9 cellular contexts compared by ENCODE assay signal in the genomic region with DNA sequence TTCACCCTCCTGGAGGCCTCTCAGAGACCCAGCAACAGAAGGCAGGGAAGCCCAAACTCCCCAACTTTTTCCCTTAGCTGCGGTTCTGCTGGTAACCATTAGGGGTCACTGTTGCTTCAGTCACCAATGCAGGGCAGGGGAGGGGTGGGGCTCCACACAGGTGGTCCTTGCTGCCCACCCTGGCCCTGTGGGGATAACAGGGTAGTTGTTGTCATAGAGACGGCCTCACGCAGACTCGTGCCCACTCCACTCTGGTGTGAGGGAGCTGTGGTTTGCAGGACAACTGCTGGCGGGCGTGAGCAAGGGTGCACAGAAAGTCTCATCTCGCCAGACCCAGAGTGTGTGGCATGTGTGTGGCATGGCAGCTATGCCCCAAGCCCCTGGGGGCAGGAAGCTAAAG. TPM values are rescaled to one million over a fixed set of nuclear protein-coding genes. Genes with fewer than 3 reads are reported as not detected.
DNase-seq lines count a peak whose midpoint lies in the region; ATAC-seq, FAIRE-seq and TF ChIP-seq lines count a peak whose summit lies in the region.
"Had no signal": no experiment of that assay in that cellular context is flagged by ENCODE, and none has a peak within 500 bp of the region (broad histone marks: within the 10 kb centered on the region; RNA-seq: fewer than 3 reads in every experiment).

No MANE protein-coding gene starts in this region.

- TF ChIP-seq POLR2A in K562 (conservative IDR thresholded peaks at IDR 0.05) (no peak), tibial nerve (IDR thresholded peaks at IDR 0.05) (no peak)

- FAIRE-seq in K562 (lab: Jason Lieb, UNC), result peak; percentile 91

- H3K79me2 ChIP-seq in K562 (ENCODE audit: control insufficient read depth, insufficient read depth, low read length), result no peaks in the 10 kb centered on the region

- H3K4me3 ChIP-seq in Panc1 (ENCODE audit: low read depth in 2 of 2, low read length in 2 of 2) (no peak overlapping the region), K562 (no peak overlapping the region), tibial nerve (no peak overlapping the region)
- H3K4me3 ChIP-seq: skin epidermis had no signal

- POLR2A ChIA-PET in Panc1 (lab: Charles Lee) (interaction anchor here (0.5 to 0.9 kb wide), 2 partner anchors 67 to 87 kb away, joined by 3 to 8 read pairs; no protein-coding TSS in a partner anchor), K562 (lab: Yijun Ruan, JAX) (interaction anchor here (0.5 to 1.0 kb wide), 5 partner anchors 16 to 738 kb away, joined by 3 to 4 read pairs (median 3); no protein-coding TSS in a partner anchor)

- DNase-seq in stimulated activated CD4-positive, alpha-beta T cell treated with anti-CD3 and anti-CD28 coated beads, Interleukin-12 subunit alpha, Interleukin-12 subunit beta, amount 100 ng/mL, for 4 hours, result peak; percentile 24
- no peak for DNase-seq in stimulated activated CD4-positive, alpha-beta T cell treated with anti-CD3 and anti-CD28 coated beads, Interleukin-1b, Interleukin-23, amount 100 ng/mL, for 48 hours
- DNase-seq in Panc1 (ENCODE audit: low read depth, low spot score) (peak; percentile 27), K562 (ENCODE audit: extremely low read depth in 1 of 4, low spot score in 3 of 4) (peak; percentile 61 to 77 (median 75)), left lobe of liver (ENCODE audit: low spot score) (no peak), tibial nerve (ENCODE audit: low spot score in 2 of 2) (peak in 1 of 2 donors; percentile 50), glomerular visceral epithelial cell (ENCODE audit: extremely low spot score) (no peak)

- intact Hi-C loops in Panc1 (cut with micrococcal nuclease; ENCODE audit: unreplicated experiment) (no loop called here), K562 (cut with micrococcal nuclease) (loop anchor here (1.0 kb wide), 2 partner anchors 21 to 51 kb away; partner anchors contain the start of gene NTRK1)

- TF ChIP-seq CTCF in Panc1 (IDR thresholded peaks at IDR 0.05) (peak; percentile 96), K562 (IDR thresholded peaks at IDR 0.05 in 2 of 3, conservative IDR thresholded peaks at IDR 0.05 in 1 of 3; ENCODE audit: insufficient read depth in 2 of 3, low read depth in 1 of 3, low read length in 3 of 3) (peak; percentile 90 to 95 (median 94)), tibial nerve (IDR thresholded peaks at IDR 0.05) (peak; percentile 69 to 91 (median 81))

- 0 out of 4 replicates have a peak overlapping the region, but pooled peaks of 1 of the 2 experiments have one; percentile 53 for H3K9ac ChIP-seq in K562 (ENCODE audit: insufficient read depth in 1 of 2, low read depth in 2 of 2, low read length in 2 of 2)

- in situ Hi-C loops in Panc1 (cut with HindIII; ENCODE audit: low pct_unique_long_range_greater_than_20kb, low sequenced_read_pairs), result no loop called here
- in situ Hi-C loops in K562 (cut with MboI), result no loop called here

- H3K36me3 ChIP-seq in Panc1 (ENCODE audit: control insufficient read depth, insufficient read depth, low read length), result no peaks in the 10 kb centered on the region
- H3K36me3 ChIP-seq in K562 (ENCODE audit: control insufficient read depth, insufficient read depth, low read length), result no peaks in the 10 kb centered on the region
- no peaks in the 10 kb centered on the region for H3K36me3 ChIP-seq in tibial nerve

- CTCF ChIA-PET in Panc1 (lab: Charles Lee) (interaction anchor here (0.8 to 2.6 kb wide), 8 partner anchors 17 to 113 kb away, joined by 3 to 39 read pairs (median 6); partner anchors contain the start of genes INSRR and NTRK1), K562 (lab: Yijun Ruan, JAX; ENCODE audit: low intra/inter-chr PET ratio) (interaction anchor here (0.6 to 2.0 kb wide), 7 partner anchors 21 to 317 kb away, joined by 3 to 24 read pairs (median 5); partner anchors contain the start of genes LRRC71 and NTRK1)

- H3K27ac ChIP-seq in Panc1 (ENCODE audit: low read length), result no peak overlapping the region
- no peak overlapping the region for H3K27ac ChIP-seq in K562 (ENCODE audit: extremely low read depth, low read depth, low read length)
- no peak overlapping the region for H3K27ac ChIP-seq in tibial nerve
- H3K27ac ChIP-seq: skin epidermis had no signal

- peaks cover 2% of the 10 kb centered on the region for H3K27me3 ChIP-seq in Panc1 (ENCODE audit: control insufficient read depth, insufficient read depth, low read length)
- peaks cover 5 to 7% of the 10 kb centered on the region in 2 experiments; a peak in 4 of 5 replicates for H3K27me3 ChIP-seq in K562 (ENCODE audit: control insufficient read depth in 2 of 2, insufficient read depth in 2 of 2, low read length in 2 of 2)
- peaks cover 0 to 58% of the 10 kb centered on the region in 2 donors for H3K27me3 ChIP-seq in tibial nerve

- WGBS in K562 (ENCODE audit: insufficient coverage, low coverage, missing lambda C conversion rate), result 17% methylated on average over 7 of the region's 7 CpGs
- 27 to 39% methylated on average over 7 of the region's 7 CpGs for WGBS in tibial nerve, 2 donors

- H3K9me3 ChIP-seq in Panc1 (ENCODE audit: control insufficient read depth, insufficient read depth, low read depth, low read length) (no peaks in the 10 kb centered on the region), K562 (replicated peaks; ENCODE audit: control insufficient read depth, insufficient read depth, low read depth, low read length) (no peaks in the 10 kb centered on the region), tibial nerve (no peaks in the 10 kb centered on the region)

- ATAC-seq in Panc1, result peak; percentile 79
- ATAC-seq in K562, result peak; percentile 87
- ATAC-seq in left lobe of liver, result peak; percentile 84
- ATAC-seq in HG02885 (IDR thresholded peaks at IDR 0.05; ENCODE audit: poor library complexity, unreplicated experiment), result no peak

- no peak overlapping the region for H2AFZ ChIP-seq in K562 (ENCODE audit: low read depth, low read length)

- H3K4me2 ChIP-seq in K562 (ENCODE audit: insufficient read depth, low read length), result no peak overlapping the region

- no peaks in the 10 kb centered on the region for H4K20me1 ChIP-seq in K562 (replicated peaks; ENCODE audit: control insufficient read depth, insufficient read depth, low read length)

- peak; percentile 88 to 94 for TF ChIP-seq RAD21 in K562 (CRISPR knock-in tag; conservative IDR thresholded peaks at IDR 0.05 in 1 of 2, IDR thresholded peaks at IDR 0.05 in 1 of 2)

- no peaks in the 10 kb centered on the region for H3K9me1 ChIP-seq in K562 (ENCODE audit: control insufficient read depth, insufficient read depth, low read length)

- H3K4me1 ChIP-seq in Panc1 (ENCODE audit: control insufficient read depth, insufficient read depth, low read length), result no peaks in the 10 kb centered on the region
- H3K4me1 ChIP-seq in K562 (replicated peaks in 1 of 2; ENCODE audit: control insufficient read depth in 2 of 2, insufficient read depth in 2 of 2, low read length in 2 of 2), result peaks cover 6 to 8% of the 10 kb centered on the region in 2 experiments; a peak in 4 of 5 replicates
- H3K4me1 ChIP-seq in tibial nerve, result no peaks in the 10 kb centered on the region

- BruUV-seq in Panc1 (replicated peaks; lab: Mats Ljungman, UMichigan) (no TSS peak), K562 (replicated peaks; lab: Mats Ljungman, UMichigan) (no TSS peak)

- no peak for TF ChIP-seq EP300 in K562 (IDR thresholded peaks at IDR 0.05; ENCODE audit: low read length)
- no peak for TF ChIP-seq EP300 in tibial nerve (IDR thresholded peaks at IDR 0.05)

RNA-seq across cellular contexts. Expression of gene INSRR, which starts 19.9 kb away (rescaled TPM):
- not detected for total RNA-seq in Panc1 (2021; ENCODE audit: unreplicated experiment)
- not detected for polyA plus RNA-seq in Panc1 (2012; ENCODE audit: insufficient read length)
- total RNA-seq in K562 (2011; cell fraction: chromatin; rRNA removed; ENCODE audit: low replicate concordance), result 0.14 and 1.6 TPM in 2 replicates
- total RNA-seq in K562 (2011; cell fraction: nucleolus; rRNA removed), result 0.66 and 0.67 TPM in 2 replicates
- 0.44 and 0.46 TPM in 2 replicates for total RNA-seq in K562 (2011; cell fraction: nucleoplasm; rRNA removed)
- 0.08 TPM in 1 of 2 replicates, not detected in the other for total RNA-seq in K562 (2014; rRNA removed)
- 0.04 TPM in 1 of 2 replicates, not detected in the other for total RNA-seq in K562 (2014; rRNA removed; fragmentation: Illumina TruSeq; extraction: Trizol)
- 0.04 and 0.07 TPM in 2 replicates for total RNA-seq in K562 (2015; rRNA removed; fragmentation: Illumina TruSeq; extraction: Trizol)
- total RNA-seq in K562 (2021), result 0.18 TPM in 2 replicates
- polyA plus RNA-seq in K562 (2011; rRNA removed), result 0.06 and 0.07 TPM in 2 replicates
- polyA plus RNA-seq in K562 (2011; cell fraction: cytosol; rRNA removed), result 0.04 and 0.16 TPM in 2 replicates
- 0.44 and 1.7 TPM in 2 replicates for polyA plus RNA-seq in K562 (2011; cell fraction: nucleus; rRNA removed)
- polyA plus RNA-seq in K562 (2012), result 0.25 and 0.83 TPM in 2 replicates
- 0.03 and 0.06 TPM in 2 replicates for polyA plus RNA-seq in K562 (2014; fragmentation: Illumina TruSeq; extraction: Trizol)
- not detected for polyA plus RNA-seq in K562 (2014; fragmentation: Nextera tagmentation; extraction: Ambion mirVana)
- polyA plus RNA-seq in K562 (2014; rRNA removed), result 0.07 and 0.12 TPM in 2 replicates
- polyA minus RNA-seq in K562 (2011; rRNA and poly(A)+ RNA removed), result 0.09 and 0.21 TPM in 2 replicates
- not detected in 2 replicates for polyA minus RNA-seq in K562 (2011; cell fraction: cytosol; rRNA and poly(A)+ RNA removed)
- polyA minus RNA-seq in K562 (2011; cell fraction: nucleus; rRNA and poly(A)+ RNA removed), result 0.33 and 0.81 TPM in 2 replicates
- total RNA-seq in left lobe of liver, result not detected
- total RNA-seq in tibial nerve, result under 1 TPM; under 0.01 to 0.60 (median 0.20) TPM

RNA-seq across cellular contexts. Expression of gene NTRK1, which starts 21.7 kb away (rescaled TPM):
- total RNA-seq in Panc1 (2021; ENCODE audit: unreplicated experiment) (0.21 TPM), K562 (2014; rRNA removed) (22.4 and 23.1 TPM in 2 replicates), K562 (2014; rRNA removed; fragmentation: Illumina TruSeq; extraction: Trizol) (3.3 and 4.8 TPM in 2 replicates), K562 (2015; rRNA removed; fragmentation: Illumina TruSeq; extraction: Trizol) (4.0 and 4.2 TPM in 2 replicates), K562 (2021) (28.0 and 30.0 TPM in 2 replicates), left lobe of liver (not detected), tibial nerve (under 1 TPM in 3 of 4 donors, not detected in 1; 0.22 to 0.42 (median 0.39) TPM)
- 0.46 TPM for polyA plus RNA-seq in Panc1 (2012; ENCODE audit: insufficient read length)
- total RNA-seq in K562 (2011; cell fraction: chromatin; rRNA removed; ENCODE audit: low replicate concordance), result 54.2 and 208 TPM in 2 replicates
- total RNA-seq in K562 (2011; cell fraction: nucleolus; rRNA removed), result 116 and 182 TPM in 2 replicates
- total RNA-seq in K562 (2011; cell fraction: nucleoplasm; rRNA removed), result 78.5 and 79.4 TPM in 2 replicates
- polyA plus RNA-seq in K562 (2011; rRNA removed) (18.2 and 21.5 TPM in 2 replicates), K562 (2014; fragmentation: Illumina TruSeq; extraction: Trizol) (7.9 and 16.1 TPM in 2 replicates), K562 (2014; fragmentation: Nextera tagmentation; extraction: Ambion mirVana) (1 to 10 TPM in 1 of 2 experiments, under 1 TPM in 1; 0.46 to 2.3 TPM), K562 (2014; rRNA removed) (23.3 and 26.2 TPM in 2 replicates)
- polyA plus RNA-seq in K562 (2011; cell fraction: cytosol; rRNA removed), result 16.8 and 66.3 TPM in 2 replicates
- polyA plus RNA-seq in K562 (2011; cell fraction: nucleus; rRNA removed), result 93.6 and 258 TPM in 2 replicates
- polyA plus RNA-seq in K562 (2012), result 23.1 and 95.0 TPM in 2 replicates
- 5.4 and 15.6 TPM in 2 replicates for polyA minus RNA-seq in K562 (2011; rRNA and poly(A)+ RNA removed)
- polyA minus RNA-seq in K562 (2011; cell fraction: cytosol; rRNA and poly(A)+ RNA removed), result 13.1 and 24.5 TPM in 2 replicates
- polyA minus RNA-seq in K562 (2011; cell fraction: nucleus; rRNA and poly(A)+ RNA removed), result 19.4 and 42.9 TPM in 2 replicates

RNA-seq across cellular contexts. Expression of gene SH2D2A, which starts 22.3 kb away (rescaled TPM):
- total RNA-seq in Panc1 (2021; ENCODE audit: unreplicated experiment) (0.69 TPM), K562 (2014; rRNA removed) (27.7 and 36.0 TPM in 2 replicates), K562 (2014; rRNA removed; fragmentation: Illumina TruSeq; extraction: Trizol) (4.8 and 6.9 TPM in 2 replicates), K562 (2015; rRNA removed; fragmentation: Illumina TruSeq; extraction: Trizol) (6.3 and 8.4 TPM in 2 replicates), K562 (2021) (33.6 TPM in 2 replicates), left lobe of liver (0.78 TPM), tibial nerve (1 to 10 TPM in 2 of 4 donors, under 1 TPM in 1, not detected in 1; 0.78 to 7.2 (median 2.9) TPM)
- polyA plus RNA-seq in Panc1 (2012; ENCODE audit: insufficient read length), result 1.5 TPM
- total RNA-seq in K562 (2011; cell fraction: chromatin; rRNA removed; ENCODE audit: low replicate concordance), result 15.3 and 26.9 TPM in 2 replicates
- 16.2 and 18.2 TPM in 2 replicates for total RNA-seq in K562 (2011; cell fraction: nucleolus; rRNA removed)
- total RNA-seq in K562 (2011; cell fraction: nucleoplasm; rRNA removed), result 20.7 and 27.8 TPM in 2 replicates
- polyA plus RNA-seq in K562 (2011; rRNA removed) (5.7 and 9.7 TPM in 2 replicates), K562 (2014; fragmentation: Illumina TruSeq; extraction: Trizol) (20.0 and 21.2 TPM in 2 replicates), K562 (2014; fragmentation: Nextera tagmentation; extraction: Ambion mirVana) (1 to 10 TPM in 1 of 2 experiments, under 1 TPM in 1; 0.89 to 1.1 TPM), K562 (2014; rRNA removed) (20.8 and 21.4 TPM in 2 replicates)
- 12.6 and 29.0 TPM in 2 replicates for polyA plus RNA-seq in K562 (2011; cell fraction: cytosol; rRNA removed)
- polyA plus RNA-seq in K562 (2011; cell fraction: nucleus; rRNA removed), result 10.6 and 25.9 TPM in 2 replicates
- 30.7 and 34.5 TPM in 2 replicates for polyA plus RNA-seq in K562 (2012)
- 2.2 and 4.8 TPM in 2 replicates for polyA minus RNA-seq in K562 (2011; rRNA and poly(A)+ RNA removed)
- 11.6 and 16.2 TPM in 2 replicates for polyA minus RNA-seq in K562 (2011; cell fraction: cytosol; rRNA and poly(A)+ RNA removed)
- 10.4 and 13.3 TPM in 2 replicates for polyA minus RNA-seq in K562 (2011; cell fraction: nucleus; rRNA and poly(A)+ RNA removed)

RNA-seq across cellular contexts. Expression of gene PEAR1, which starts 54.5 kb away (rescaled TPM):
- 16.1 TPM for total RNA-seq in Panc1 (2021; ENCODE audit: unreplicated experiment)
- polyA plus RNA-seq in Panc1 (2012; ENCODE audit: insufficient read length), result 13.3 TPM
- total RNA-seq in K562 (2011; cell fraction: chromatin; rRNA removed; ENCODE audit: low replicate concordance), result 6.2 and 13.8 TPM in 2 replicates
- 11.7 and 12.5 TPM in 2 replicates for total RNA-seq in K562 (2011; cell fraction: nucleolus; rRNA removed)
- total RNA-seq in K562 (2011; cell fraction: nucleoplasm; rRNA removed), result 6.5 and 7.2 TPM in 2 replicates
- 6.4 and 12.7 TPM in 2 replicates for total RNA-seq in K562 (2014; rRNA removed)
- total RNA-seq in K562 (2014; rRNA removed; fragmentation: Illumina TruSeq; extraction: Trizol), result 2.5 and 2.6 TPM in 2 replicates
- total RNA-seq in K562 (2015; rRNA removed; fragmentation: Illumina TruSeq; extraction: Trizol), result 5.9 and 6.0 TPM in 2 replicates
- total RNA-seq in K562 (2021), result 5.2 and 6.1 TPM in 2 replicates
- polyA plus RNA-seq in K562 (2011; rRNA removed), result 13.9 and 16.6 TPM in 2 replicates
- polyA plus RNA-seq in K562 (2011; cell fraction: cytosol; rRNA removed), result 17.4 and 33.0 TPM in 2 replicates
- polyA plus RNA-seq in K562 (2011; cell fraction: nucleus; rRNA removed), result 30.0 and 34.3 TPM in 2 replicates
- polyA plus RNA-seq in K562 (2012), result 5.5 and 7.2 TPM in 2 replicates
- 6.8 and 9.8 TPM in 2 replicates for polyA plus RNA-seq in K562 (2014; fragmentation: Illumina TruSeq; extraction: Trizol)
- 1 to 10 TPM in 1 of 2 experiments, under 1 TPM in 1; 0.87 to 1.1 TPM for polyA plus RNA-seq in K562 (2014; fragmentation: Nextera tagmentation; extraction: Ambion mirVana)
- polyA plus RNA-seq in K562 (2014; rRNA removed), result 7.0 and 9.1 TPM in 2 replicates
- 6.3 and 7.1 TPM in 2 replicates for polyA minus RNA-seq in K562 (2011; rRNA and poly(A)+ RNA removed)
- polyA minus RNA-seq in K562 (2011; cell fraction: cytosol; rRNA and poly(A)+ RNA removed), result 7.3 and 8.2 TPM in 2 replicates
- polyA minus RNA-seq in K562 (2011; cell fraction: nucleus; rRNA and poly(A)+ RNA removed), result 6.3 and 12.1 TPM in 2 replicates
- total RNA-seq in left lobe of liver, result 4.5 TPM
- 10 to 100 TPM; 31.5 to 51.4 (median 39.7) TPM for total RNA-seq in tibial nerve

Comparison
In these comparisons a context has a peak if more than half of its experiments do, and no peak if none do; other contexts are left out.
1. DNase-seq: peak in stimulated activated CD4-positive, alpha-beta T cell treated with anti-CD3 and anti-CD28 coated beads, Interleukin-12 subunit alpha, Interleukin-12 subunit beta, amount 100 ng/mL, for 4 hours (single experiment), Panc1 (single experiment) and K562 (4 of 4); none in stimulated activated CD4-positive, alpha-beta T cell treated with anti-CD3 and anti-CD28 coated beads, Interleukin-1b, Interleukin-23, amount 100 ng/mL, for 48 hours (single experiment), left lobe of liver (single experiment) and glomerular visceral epithelial cell (single experiment).
2. Peak in every context shown above with its lines, with median percentiles within 50 percentile points of each other: CTCF ChIP-seq.